Comparison of ENCODE assay signal across 15 cellular contexts in genomic region chr2:235049069-235049468, GRCh38.
DNase-seq lines count a peak whose midpoint lies in the region; ATAC-seq and TF ChIP-seq lines count a peak whose summit lies in the region.
"Had no signal": no experiment of that assay in that cellular context is flagged by ENCODE, and none has a peak within 500 bp of the region (broad histone marks: within the 10 kb centered on the region; RNA-seq: fewer than 3 reads in every experiment).

No MANE protein-coding gene starts in this region.

- H3K4me1 ChIP-seq in right atrium auricular region (peaks cover 0 to 57% of the 10 kb centered on the region in 2 donors), heart right ventricle (peaks cover 13 to 60% (median 41%) of the 10 kb centered on the region in 9 donors), mucosa of descending colon (ENCODE audit: low read depth) (peaks cover 25% of the 10 kb centered on the region)

- intact Hi-C loops in heart right ventricle (cut with DNase I) (loop anchor here in 2 of 10 donors (5.0 to 10.0 kb wide), 2 partner anchors 94 to 97 kb away; partner anchors contain the start of gene SH3BP4 (in 2 of the 2)), mucosa of descending colon (cut with DNase I, micrococcal nuclease) (no loop called here)

- H3K4me3 ChIP-seq in right atrium auricular region: no peak overlapping the region
- no peak overlapping the region for H3K4me3 ChIP-seq in heart right ventricle
- no peak overlapping the region for H3K4me3 ChIP-seq in mucosa of descending colon
- H3K4me3 ChIP-seq: ovary had no signal

- TF ChIP-seq CTCF in right atrium auricular region (IDR thresholded peaks at IDR 0.05) (no peak), heart right ventricle (IDR thresholded peaks at IDR 0.05) (no peak), mucosa of descending colon (IDR thresholded peaks at IDR 0.05) (no peak)

- DNase-seq in right atrium auricular region (ENCODE audit: low spot score) (no peak), heart right ventricle (no peak), SHP77 treated with DMSO at 0.1 percent for 48 hours (lab: John Stamatoyannopoulos, UW) (peak; percentile 6), mucosa of descending colon (no peak), HCEC 1CT (no peak), NCI-H510A (lab: John Stamatoyannopoulos, UW) (no peak)
- no peak for DNase-seq in natural killer cell treated with Interleukin-12 subunit alpha and Interleukin-12 subunit beta and Interleukin-15 and Interleukin-18, amount 100 ng/mL, for 72 hours (ENCODE audit: low spot score)
- DNase-seq: activated CD8-positive, alpha-beta T cell treated with anti-CD3 and anti-CD28 coated beads, Interleukin-2, amount 10 ng/mL, durations not matched to agents 7 days and 5 days; GF-D8; midbrain; NCI-H446; OCI-M1 had no signal

- H3K9me3 Mint-ChIP-seq in natural killer cell treated with Interleukin-12 subunit alpha and Interleukin-12 subunit beta and Interleukin-15 and Interleukin-18, amount 100 ng/mL, for 72 hours: no peaks in the 10 kb centered on the region
- H3K9me3 Mint-ChIP-seq: stimulated activated naive CD8-positive, alpha-beta T cell treated with anti-CD3 and anti-CD28 coated beads, Interleukin-15, Interleukin-2, amounts not matched to agents 100 ng/mL and 50 ng/mL, for 24 hours had no signal

- H3K27me3 ChIP-seq in right atrium auricular region: no peaks in the 10 kb centered on the region
- no peaks in the 10 kb centered on the region for H3K27me3 ChIP-seq in heart right ventricle
- H3K27me3 ChIP-seq: ovary had no signal

- H3K36me3 ChIP-seq in right atrium auricular region (peaks cover 16% of the 10 kb centered on the region), heart right ventricle (peaks cover 0 to 42% (median 9%) of the 10 kb centered on the region in 9 donors), mucosa of descending colon (ENCODE audit: low read depth) (no peaks in the 10 kb centered on the region)
- H3K36me3 ChIP-seq: ovary had no signal

- H3K4me3 Mint-ChIP-seq in natural killer cell treated with Interleukin-12 subunit alpha and Interleukin-12 subunit beta and Interleukin-15 and Interleukin-18, amount 100 ng/mL, for 72 hours: no peak overlapping the region
- H3K4me3 Mint-ChIP-seq: activated CD8-positive, alpha-beta T cell treated with anti-CD3 and anti-CD28 coated beads, Interleukin-2, amount 10 ng/mL, durations not matched to agents 7 days and 5 days; stimulated activated naive CD8-positive, alpha-beta T cell treated with anti-CD3 and anti-CD28 coated beads, Interleukin-15, Interleukin-2, amounts not matched to agents 100 ng/mL and 50 ng/mL, for 24 hours had no signal

- no peaks in the 10 kb centered on the region for H3K9me3 ChIP-seq in right atrium auricular region
- no peaks in the 10 kb centered on the region for H3K9me3 ChIP-seq in heart right ventricle
- no peaks in the 10 kb centered on the region for H3K9me3 ChIP-seq in mucosa of descending colon
- H3K9me3 ChIP-seq: ovary had no signal

- WGBS in heart right ventricle, 2 donors: 77 to 87% methylated on average over 6 of the region's 6 CpGs

- ATAC-seq in heart right ventricle (no peak), mucosa of descending colon (peak; percentile 28), GM21423 (IDR thresholded peaks at IDR 0.05; ENCODE audit: unreplicated experiment) (no peak)
- no peak for ATAC-seq in natural killer cell treated with Interleukin-12 subunit alpha and Interleukin-12 subunit beta and Interleukin-15 and Interleukin-18, amount 100 ng/mL, for 72 hours
- ATAC-seq: activated CD8-positive, alpha-beta T cell treated with anti-CD3 and anti-CD28 coated beads, Interleukin-2, amount 10 ng/mL, durations not matched to agents 7 days and 5 days had no signal

- H3K27ac ChIP-seq in right atrium auricular region (peak overlapping the region; percentile 89 to 91), heart right ventricle (peak overlapping the region in 5 of 10 donors; percentile 12 to 51 (median 19))
- H3K27ac ChIP-seq: ovary had no signal

- H3K36me3 Mint-ChIP-seq in natural killer cell treated with Interleukin-12 subunit alpha and Interleukin-12 subunit beta and Interleukin-15 and Interleukin-18, amount 100 ng/mL, for 72 hours: no peaks in the 10 kb centered on the region

- H3K4me1 Mint-ChIP-seq in natural killer cell treated with Interleukin-12 subunit alpha and Interleukin-12 subunit beta and Interleukin-15 and Interleukin-18, amount 100 ng/mL, for 72 hours (ENCODE audit: low read depth in 2 of 2): peaks cover 5 to 18% of the 10 kb centered on the region in 2 donors

- no peak overlapping the region for H3K27ac Mint-ChIP-seq in natural killer cell treated with Interleukin-12 subunit alpha and Interleukin-12 subunit beta and Interleukin-15 and Interleukin-18, amount 100 ng/mL, for 72 hours
- H3K27ac Mint-ChIP-seq: activated CD8-positive, alpha-beta T cell treated with anti-CD3 and anti-CD28 coated beads, Interleukin-2, amount 10 ng/mL, durations not matched to agents 7 days and 5 days; stimulated activated naive CD8-positive, alpha-beta T cell treated with anti-CD3 and anti-CD28 coated beads, Interleukin-15, Interleukin-2, amounts not matched to agents 100 ng/mL and 50 ng/mL, for 24 hours had no signal

- H3K27me3 Mint-ChIP-seq in natural killer cell treated with Interleukin-12 subunit alpha and Interleukin-12 subunit beta and Interleukin-15 and Interleukin-18, amount 100 ng/mL, for 72 hours: peaks cover 9 to 22% of the 10 kb centered on the region in 2 donors
